Comparison of ENCODE assay signal across 18 cellular contexts in the genomic region with DNA sequence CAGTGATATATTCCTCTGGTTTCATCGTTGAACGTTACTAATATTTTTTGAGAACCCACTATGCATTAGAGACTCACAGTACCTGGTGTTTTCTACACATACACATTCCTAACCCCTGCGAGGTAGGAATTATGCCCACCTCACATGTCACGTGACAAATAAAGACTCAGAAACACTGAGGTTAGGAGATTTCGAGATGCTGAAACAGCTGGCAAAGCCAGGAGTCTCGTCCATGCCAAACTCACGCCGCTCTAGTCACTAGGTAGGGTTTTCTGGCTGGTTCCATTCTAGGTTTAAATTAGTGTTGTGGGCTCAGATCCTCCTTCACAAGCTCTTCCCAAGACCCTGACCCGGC. TPM values are rescaled to one million over a fixed set of nuclear protein-coding genes. Genes with fewer than 3 reads are reported as not detected.
"Had no signal": no experiment of that assay in that cellular context is flagged by ENCODE, and none has a peak within 500 bp of the region (broad histone marks: within the 10 kb centered on the region; RNA-seq: fewer than 3 reads in every experiment).

No MANE protein-coding gene starts in this region.

- H3K4me1 Mint-ChIP-seq: IgD-negative memory B cell had no signal

- H3K27me3 ChIP-seq: MG63, SJSA1 had no signal

- H3K4me3 Mint-ChIP-seq: IgD-negative memory B cell had no signal

- H3K27ac ChIP-seq: SJSA1, SK-N-MC had no signal

- H3K4me3 ChIP-seq: MG63, SJSA1, SK-N-MC had no signal

- H3K36me3 ChIP-seq: MG63, SJSA1 had no signal

- DNase-seq: NCI-H1092, NCI-H1105 treated with DMSO at 0.1 percent for 48 hours, NCI-H1417 treated with DMSO at 0.1 percent for 48 hours, NCI-H1694 treated with DMSO at 0.1 percent for 48 hours, NCI-H1930, NCI-H2081, NCI-H2107, NCI-H2227 treated with DMSO at 0.1 percent for 48 hours, NCI-H524, NCI-H526 treated with DMSO at 0.1 percent for 48 hours, NCI-H748 treated with DMSO at 0.1 percent for 48 hours, Right ventricle myocardium superior, SIG-M5 had no signal

- H3K27ac Mint-ChIP-seq: IgD-negative memory B cell had no signal

- FAIRE-seq: RCC 7860 had no signal

- H3K9me3 ChIP-seq: MG63, SJSA1 had no signal

RNA-seq across cellular contexts. Expression of a gene that starts 26.7 kb away (rescaled TPM):
- polyA plus RNA-seq: IgD-negative memory B cell had no signal
